In genomic region chr3:128572644-128573105, GRCh38 we compare ENCODE assay signal across 8 cellular contexts.
DNase-seq lines count a peak whose midpoint lies in the region; ATAC-seq and TF ChIP-seq lines count a peak whose summit lies in the region.

No MANE protein-coding gene starts in this region.

- H3K27ac Mint-ChIP-seq in activated CD4-positive, alpha-beta T cell treated with anti-CD3 and anti-CD28 coated beads, Interleukin-2, amount 10 ng/mL, durations not matched to agents 7 days and 5 days: no peak overlapping the region

- ATAC-seq in left lobe of liver (peak; percentile 77), GM18873 (IDR thresholded peaks at IDR 0.05; ENCODE audit: low FRiP score, unreplicated experiment) (no peak), GM19467 (IDR thresholded peaks at IDR 0.05; ENCODE audit: unreplicated experiment) (no peak)

- DNase-seq in AG09309 (ENCODE audit: low read depth) (no peak), GM19240 (ENCODE audit: insufficient read length, low spot score) (peak; percentile 24), left lobe of liver (ENCODE audit: low spot score) (no peak), NCI-H226 (no peak), globus pallidus (ENCODE audit: low spot score) (no peak)
- peak; percentile 57 for DNase-seq in activated CD4-positive, alpha-beta T cell treated with anti-CD3 and anti-CD28 coated beads, Interleukin-2, amount 10 ng/mL, durations not matched to agents 7 days and 5 days

- H3K9me3 Mint-ChIP-seq in activated CD4-positive, alpha-beta T cell treated with anti-CD3 and anti-CD28 coated beads, Interleukin-2, amount 10 ng/mL, durations not matched to agents 7 days and 5 days: no peaks in the 10 kb centered on the region

- H3K4me3 ChIP-seq in AG09309 (ENCODE audit: control insufficient read depth, low read depth, low read length): no peak overlapping the region

- H3K36me3 Mint-ChIP-seq in activated CD4-positive, alpha-beta T cell treated with anti-CD3 and anti-CD28 coated beads, Interleukin-2, amount 10 ng/mL, durations not matched to agents 7 days and 5 days (ENCODE audit: low read depth): no peaks in the 10 kb centered on the region

- no peak overlapping the region for H3K4me3 Mint-ChIP-seq in activated CD4-positive, alpha-beta T cell treated with anti-CD3 and anti-CD28 coated beads, Interleukin-2, amount 10 ng/mL, durations not matched to agents 7 days and 5 days

- peaks cover 28% of the 10 kb centered on the region for H3K27me3 Mint-ChIP-seq in activated CD4-positive, alpha-beta T cell treated with anti-CD3 and anti-CD28 coated beads, Interleukin-2, amount 10 ng/mL, durations not matched to agents 7 days and 5 days

- TF ChIP-seq CTCF in AG09309 (IDR thresholded peaks at IDR 0.05; ENCODE audit: control insufficient read depth, insufficient read depth, low read depth, low read length, missing control alignments): peak; percentile 30

- POLR2A ChIA-PET in activated CD4-positive, alpha-beta T cell treated with anti-CD3 and anti-CD28 coated beads, Interleukin-2, amount 10 ng/mL, durations not matched to agents 7 days and 5 days (lab: Charles Lee): no interaction called here

- CTCF ChIA-PET in activated CD4-positive, alpha-beta T cell treated with anti-CD3 and anti-CD28 coated beads, Interleukin-2, amount 10 ng/mL, durations not matched to agents 7 days and 5 days (lab: Charles Lee): interaction anchor here (0.8 to 1.5 kb wide), 4 partner anchors 9 to 24 kb away, joined by 3 to 4 read pairs (median 3); no protein-coding TSS in a partner anchor

- peaks cover 16% of the 10 kb centered on the region for H3K4me1 Mint-ChIP-seq in activated CD4-positive, alpha-beta T cell treated with anti-CD3 and anti-CD28 coated beads, Interleukin-2, amount 10 ng/mL, durations not matched to agents 7 days and 5 days

Comparison
In these comparisons a context has a peak if more than half of its experiments do, and no peak if none do; other contexts are left out.
1. DNase-seq: peak in GM19240 (single experiment) and activated CD4-positive, alpha-beta T cell treated with anti-CD3 and anti-CD28 coated beads, Interleukin-2, amount 10 ng/mL, durations not matched to agents 7 days and 5 days (single experiment); none in AG09309 (single experiment), left lobe of liver (single experiment), NCI-H226 (single experiment) and globus pallidus (single experiment).